ENCODE assay signal across 7 cellular contexts in genomic region chr1:149844096-149844495, GRCh38. TPM values are rescaled to one million over a fixed set of nuclear protein-coding genes. Genes with fewer than 3 reads are reported as not detected.
DNase-seq lines count a peak whose midpoint lies in the region; ATAC-seq and TF ChIP-seq lines count a peak whose summit lies in the region.

No MANE protein-coding gene starts in this region.

- H3K27ac ChIP-seq in ovary = no peak overlapping the region

- ATAC-seq in GM18909 (IDR thresholded peaks at IDR 0.05; ENCODE audit: poor library complexity, unreplicated experiment) (no peak), HG02870 (IDR thresholded peaks at IDR 0.05; ENCODE audit: unreplicated experiment) (no peak)

- peaks cover 5% of the 10 kb centered on the region for H3K4me1 ChIP-seq in ovary (ENCODE audit: insufficient read depth)

- 54 to 57% (median 57%) methylated on average over 3 of the region's 3 CpGs for WGBS in ovary, 3 donors

- H3K9me3 Mint-ChIP-seq in endothelial cell (ENCODE audit: unreplicated experiment) = no peaks in the 10 kb centered on the region

- intact Hi-C loops in ovary (cut with DNase I) = no loop called here

- H3K4me1 Mint-ChIP-seq in endothelial cell (ENCODE audit: unreplicated experiment) = peaks cover 12% of the 10 kb centered on the region

- no peak for TF ChIP-seq CTCF in endothelial cell (IDR thresholded peaks at IDR 0.05; ENCODE audit: unreplicated experiment)
- no peak for TF ChIP-seq CTCF in ovary (IDR thresholded peaks at IDR 0.05)

- no peak for TF ChIP-seq POLR2A in ovary (IDR thresholded peaks at IDR 0.05)

- DNase-seq in HCEC 1CT (peak; percentile 72), SK-N-DZ (ENCODE audit: low spot score) (peak; percentile 11), endothelial cell (ENCODE audit: low spot score) (no peak), ovary (no peak), retina (no peak)

- H3K27me3 ChIP-seq in ovary = no peaks in the 10 kb centered on the region

- H3K27ac Mint-ChIP-seq in endothelial cell (ENCODE audit: unreplicated experiment) = peak overlapping the region; percentile 70

- no peaks in the 10 kb centered on the region for H3K9me3 ChIP-seq in ovary

- H3K36me3 ChIP-seq in ovary = no peaks in the 10 kb centered on the region

- H3K4me3 Mint-ChIP-seq in endothelial cell (ENCODE audit: unreplicated experiment) = peak overlapping the region; percentile 89

- no peaks in the 10 kb centered on the region for H3K36me3 Mint-ChIP-seq in endothelial cell (ENCODE audit: low read depth, unreplicated experiment)

- no peaks in the 10 kb centered on the region for H3K27me3 Mint-ChIP-seq in endothelial cell (ENCODE audit: unreplicated experiment)

- no peak for TF ChIP-seq EP300 in ovary (IDR thresholded peaks at IDR 0.05)

- H3K4me3 ChIP-seq in ovary = peak overlapping the region; percentile 52

RNA-seq across cellular contexts. Expression of gene BOLA1, which starts 55.3 kb away (rescaled TPM):
- 32.8 and 33.7 TPM in 2 replicates for polyA plus RNA-seq in SK-N-DZ (2014; cell fraction: cytosol; rRNA removed)
- polyA plus RNA-seq in SK-N-DZ (2014; cell fraction: nucleus; rRNA removed) = 37.5 and 43.6 TPM in 2 replicates
- total RNA-seq in endothelial cell (ENCODE audit: unreplicated experiment) = 7.7 TPM
- total RNA-seq in ovary = 10 to 100 TPM; 11.6 to 36.5 (median 16.1) TPM
- 10 to 100 TPM; 13.6 to 30.1 TPM for polyA plus RNA-seq in ovary

Comparison
In these comparisons a context has a peak if more than half of its experiments do, and no peak if none do; other contexts are left out.
1. DNase-seq: peak in HCEC 1CT (single experiment) and SK-N-DZ (single experiment); none in endothelial cell (single experiment), ovary (0 of 5) and retina (single experiment).